In genomic region chr12:80702889-80703605, GRCh38 we compare ENCODE assay signal across 1 cellular context.
TF ChIP-seq lines count a peak whose summit lies in the region.

No MANE protein-coding gene starts in this region.

TF ChIP-seq in HepG2, 621 proteins besides CTCF, POLR2A, EP300 and RAD21:
- TF ChIP-seq POLR2AphosphoS2 (IDR thresholded peaks at IDR 0.05; ENCODE audit: low read depth, low read length) (no peak), PREB (CRISPR knock-in tag; IDR thresholded peaks at IDR 0.05) (no peak), FOXK1 (CRISPR knock-in tag; IDR thresholded peaks at IDR 0.05; ENCODE audit: borderline replicate concordance, low read depth) (no peak), PAF1 (CRISPR knock-in tag; IDR thresholded peaks at IDR 0.05) (no peak), MXI1 (IDR thresholded peaks at IDR 0.05; ENCODE audit: borderline replicate concordance, low read depth, low read length) (no peak), ZNF513 (CRISPR knock-in tag; conservative IDR thresholded peaks at IDR 0.05) (no peak), JUND (CRISPR knock-in tag; IDR thresholded peaks at IDR 0.05) (no peak)
TF ChIP-seq in HepG2: peak in this region for 0.
